Comparison of ENCODE assay signal across 20 cellular contexts in the genomic region with DNA sequence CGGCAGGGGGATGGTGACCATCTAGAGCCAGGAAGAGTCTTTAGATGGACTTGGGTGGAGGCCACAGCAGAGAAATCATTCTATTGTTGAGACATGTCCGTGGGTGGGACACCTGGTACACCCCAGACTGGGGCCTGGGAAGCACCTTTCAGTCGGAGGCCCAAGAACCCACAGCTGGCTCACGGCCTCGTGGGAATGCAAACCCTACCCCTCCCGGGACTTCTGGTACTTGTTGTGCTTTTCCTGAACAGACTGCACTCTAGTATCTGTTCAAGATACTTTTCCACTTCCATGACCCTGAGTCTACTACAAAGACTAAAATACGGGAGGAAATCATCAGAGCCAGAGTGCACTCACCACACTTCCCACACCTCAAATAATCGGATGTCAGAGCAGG.
A peak's percentile ranks its signal among the peaks of the same experiment; 100 is the strongest.
DNase-seq lines count a peak whose midpoint lies in the region; ATAC-seq, FAIRE-seq and TF ChIP-seq lines count a peak whose summit lies in the region.
"Had no signal": no experiment of that assay in that cellular context is flagged by ENCODE, and none has a peak within 500 bp of the region (broad histone marks: within the 10 kb centered on the region; RNA-seq: fewer than 3 reads in every experiment).

No MANE protein-coding gene starts in this region.

- no peak for DNase-seq in Right ventricle myocardium superior
- DNase-seq in left cardiac atrium: no peak
- no peak for DNase-seq in astrocyte (ENCODE audit: low read depth)
- no peak for DNase-seq in left ventricle myocardium superior
- no peak for DNase-seq in transverse colon
- DNase-seq in G401 (ENCODE audit: low spot score): no peak
- no peak for DNase-seq in naive thymus-derived CD4-positive, alpha-beta T cell
- no peak for DNase-seq in AG20443 (ENCODE audit: low spot score)
- DNase-seq: activated CD4-positive, alpha-beta T cell treated with anti-CD3 and anti-CD28 coated beads, Interleukin-2, amount 50 U/mL, for 48 hours; cerebellar nuclear complex; NCI-H1048; NK-92 treated with Interleukin-12 subunit alpha and Interleukin-12 subunit beta, amount 100 ng/mL, for 24 hours; SHP77; stimulated activated CD4-positive, alpha-beta T cell treated with anti-CD3 and anti-CD28 coated beads, Interleukin-1b, Interleukin-23, amount 100 ng/mL, for 48 hours had no signal

- in situ Hi-C loops in transverse colon (cut with MboI; ENCODE audit: low pct_ligation_motif_present in 1 of 4, low pct_unique_long_range_greater_than_20kb in 1 of 4, low sequenced_read_pairs in 3 of 4): no loop called here
- in situ Hi-C loops in G401 (cut with HindIII; ENCODE audit: low sequenced_read_pairs): no loop called here

- H3K27ac Mint-ChIP-seq in astrocyte (ENCODE audit: unreplicated experiment): peak overlapping the region; percentile 81
- H3K27ac Mint-ChIP-seq in naive thymus-derived CD4-positive, alpha-beta T cell: no peak overlapping the region

- H3K4me3 ChIP-seq in astrocyte (ENCODE audit: insufficient read depth, low read depth, low read length) (no peak overlapping the region), transverse colon (no peak overlapping the region)
- H3K4me3 ChIP-seq in naive thymus-derived CD4-positive, alpha-beta T cell (ENCODE audit: low read length): no peak overlapping the region
- H3K4me3 ChIP-seq: A549, adrenal gland, GM23248, K562, thoracic aorta had no signal

- H3K4me1 ChIP-seq in astrocyte (ENCODE audit: insufficient read depth, low read length): peaks cover 29% of the 10 kb centered on the region
- peaks cover 4 to 30% (median 18%) of the 10 kb centered on the region in 4 donors for H3K4me1 ChIP-seq in transverse colon
- no peaks in the 10 kb centered on the region for H3K4me1 ChIP-seq in naive thymus-derived CD4-positive, alpha-beta T cell (ENCODE audit: control insufficient read depth in 2 of 2, insufficient read depth in 2 of 2, low read length in 2 of 2)
- H3K4me1 ChIP-seq: adrenal gland had no signal

- H3K27me3 ChIP-seq in astrocyte (ENCODE audit: insufficient read depth, low read length): no peaks in the 10 kb centered on the region
- H3K27me3 ChIP-seq in transverse colon: no peaks in the 10 kb centered on the region
- no peaks in the 10 kb centered on the region for H3K27me3 ChIP-seq in naive thymus-derived CD4-positive, alpha-beta T cell (ENCODE audit: control insufficient read depth in 2 of 2, insufficient read depth in 2 of 2, low read length in 2 of 2)
- H3K27me3 ChIP-seq: adrenal gland had no signal

- ATAC-seq in Right ventricle myocardium superior (ENCODE audit: poor library complexity) (peak; percentile 46), left cardiac atrium (no peak), left ventricle myocardium superior (peak; percentile 46)
- ATAC-seq in naive thymus-derived CD4-positive, alpha-beta T cell: no peak
- ATAC-seq: A549, K562 had no signal

- no peaks in the 10 kb centered on the region for H4K20me1 ChIP-seq in astrocyte (ENCODE audit: insufficient read depth, low read length)

- H2AFZ ChIP-seq in astrocyte (ENCODE audit: low read depth, low read length): no peak overlapping the region
- H2AFZ ChIP-seq: GM23248 had no signal

- H3K36me3 ChIP-seq in astrocyte (ENCODE audit: insufficient read depth, low read length) (no peaks in the 10 kb centered on the region), transverse colon (no peaks in the 10 kb centered on the region)
- no peaks in the 10 kb centered on the region for H3K36me3 ChIP-seq in naive thymus-derived CD4-positive, alpha-beta T cell (ENCODE audit: control insufficient read depth in 2 of 3, insufficient read depth in 3 of 3, low read length in 3 of 3)
- H3K36me3 ChIP-seq: adrenal gland, thoracic aorta had no signal

- no peak for FAIRE-seq in astrocyte (lab: Jason Lieb, UNC)
- FAIRE-seq: A549, G401.6, K562 had no signal

- H3K79me2 ChIP-seq in astrocyte (ENCODE audit: insufficient read depth, low read length): no peaks in the 10 kb centered on the region

- no peak overlapping the region for H3K9ac ChIP-seq in astrocyte (ENCODE audit: low read length)
- H3K9ac ChIP-seq: GM23248 had no signal

- no peak for TF ChIP-seq EP300 in transverse colon (IDR thresholded peaks at IDR 0.05; ENCODE audit: low read depth)

- H3K4me3 Mint-ChIP-seq in astrocyte (ENCODE audit: unreplicated experiment): no peak overlapping the region
- no peak overlapping the region for H3K4me3 Mint-ChIP-seq in naive thymus-derived CD4-positive, alpha-beta T cell

- no peaks in the 10 kb centered on the region for H3K27me3 Mint-ChIP-seq in astrocyte (ENCODE audit: low read depth, unreplicated experiment)
- peaks cover 0 to 4% (median 0%) of the 10 kb centered on the region in 5 donors for H3K27me3 Mint-ChIP-seq in naive thymus-derived CD4-positive, alpha-beta T cell

- WGBS in transverse colon (ENCODE audit: low coverage in 1 of 2), 2 donors: 55 to 62% methylated on average over 4 to 7 of the region's 8 CpGs

- POLR2A ChIA-PET in naive thymus-derived CD4-positive, alpha-beta T cell (lab: Charles Lee): no interaction called here

- intact Hi-C loops in Right ventricle myocardium superior (cut with DNase I) (no loop called here), left cardiac atrium (cut with DNase I) (no loop called here), left ventricle myocardium superior (cut with micrococcal nuclease) (no loop called here), transverse colon (cut with DNase I; ENCODE audit: low total_unique reads) (no loop called here)
- intact Hi-C loops in naive thymus-derived CD4-positive, alpha-beta T cell (cut with micrococcal nuclease): no loop called here

- no peaks in the 10 kb centered on the region for H3K9me3 ChIP-seq in astrocyte (ENCODE audit: insufficient read depth, low read depth, low read length)
- H3K9me3 ChIP-seq in transverse colon: no peaks in the 10 kb centered on the region
- no peaks in the 10 kb centered on the region for H3K9me3 ChIP-seq in naive thymus-derived CD4-positive, alpha-beta T cell (ENCODE audit: control insufficient read depth in 2 of 3, low read length in 3 of 3)
- H3K9me3 ChIP-seq: adrenal gland, thoracic aorta had no signal

- no peak for TF ChIP-seq POLR2A in transverse colon (IDR thresholded peaks at IDR 0.05)

- H3K4me1 Mint-ChIP-seq in astrocyte (ENCODE audit: low read depth, unreplicated experiment): peaks cover 54% of the 10 kb centered on the region
- no peaks in the 10 kb centered on the region for H3K4me1 Mint-ChIP-seq in naive thymus-derived CD4-positive, alpha-beta T cell

- H3K27ac ChIP-seq in astrocyte (ENCODE audit: low read depth, low read length): no peak overlapping the region
- peak overlapping the region; percentile 68 to 77 (median 73) for H3K27ac ChIP-seq in transverse colon
- H3K27ac ChIP-seq in naive thymus-derived CD4-positive, alpha-beta T cell (ENCODE audit: low read depth, low read length): no peak overlapping the region
- H3K27ac ChIP-seq: adrenal gland, GM23248 had no signal

- peaks cover 5% of the 10 kb centered on the region for H3K36me3 Mint-ChIP-seq in astrocyte (ENCODE audit: low read depth, unreplicated experiment)
- H3K36me3 Mint-ChIP-seq in naive thymus-derived CD4-positive, alpha-beta T cell: no peaks in the 10 kb centered on the region

- CTCF ChIA-PET in naive thymus-derived CD4-positive, alpha-beta T cell (lab: Charles Lee): no interaction called here

- H3K4me2 ChIP-seq in astrocyte (ENCODE audit: low read length): no peak overlapping the region

- no peak for TF ChIP-seq CTCF in astrocyte (IDR thresholded peaks at IDR 0.05; ENCODE audit: insufficient read depth, low read depth, low read length)
- TF ChIP-seq CTCF in transverse colon (IDR thresholded peaks at IDR 0.05): no peak

- H3K9me3 Mint-ChIP-seq in astrocyte (ENCODE audit: unreplicated experiment): peaks cover 6% of the 10 kb centered on the region
- H3K9me3 Mint-ChIP-seq in naive thymus-derived CD4-positive, alpha-beta T cell: peaks cover 0 to 2% (median 0%) of the 10 kb centered on the region in 11 donors

Comparison
In these comparisons a context has a peak if more than half of its experiments do, and no peak if none do; other contexts are left out.
1. ATAC-seq: peak in Right ventricle myocardium superior (single experiment) and left ventricle myocardium superior (single experiment); none in left cardiac atrium (0 of 2) and naive thymus-derived CD4-positive, alpha-beta T cell (single experiment).
2. H3K27ac ChIP-seq: peak in transverse colon (4 of 4); none in astrocyte (single experiment) and naive thymus-derived CD4-positive, alpha-beta T cell (single experiment).